ENCODE assay signal across 15 cellular contexts in genomic region chr7:50399206-50399605, GRCh38. TPM values are rescaled to one million over a fixed set of nuclear protein-coding genes. Genes with fewer than 3 reads are reported as not detected.
DNase-seq lines count a peak whose midpoint lies in the region; ATAC-seq, FAIRE-seq and TF ChIP-seq lines count a peak whose summit lies in the region.
"Had no signal": no experiment of that assay in that cellular context is flagged by ENCODE, and none has a peak within 500 bp of the region (broad histone marks: within the 10 kb centered on the region; RNA-seq: fewer than 3 reads in every experiment).

No MANE protein-coding gene starts in this region.

- TF ChIP-seq POLR2A in GM12891 (IDR thresholded peaks at IDR 0.05; ENCODE audit: low read depth, low read length), result no peak

- peaks cover 41% of the 10 kb centered on the region for H3K36me3 ChIP-seq in CD8-positive, alpha-beta T cell (ENCODE audit: insufficient read depth, low read length)
- H3K36me3 ChIP-seq in Karpas-422 (ENCODE audit: insufficient read depth, low read length), result peaks cover 45% of the 10 kb centered on the region; the same call in 1 of the 2 replicates

- FAIRE-seq in A204.1 (lab: Jason Lieb, UNC) (peak; percentile 92), GM12891 (lab: Jason Lieb, UNC) (no peak)

- no peak for ATAC-seq in CD8-positive, alpha-beta T cell
- no peak for ATAC-seq in memory B cell (ENCODE audit: low read depth)
- ATAC-seq: Right ventricle myocardium inferior had no signal

- no peaks in the 10 kb centered on the region for H3K27me3 Mint-ChIP-seq in CD8-positive, alpha-beta T cell (ENCODE audit: low read depth)
- H3K27me3 Mint-ChIP-seq in activated naive CD8-positive, alpha-beta T cell, result no peaks in the 10 kb centered on the region
- H3K27me3 Mint-ChIP-seq in memory B cell, result no peaks in the 10 kb centered on the region

- H3K79me2 ChIP-seq in Karpas-422 (ENCODE audit: low read length), result peaks cover 17% of the 10 kb centered on the region; the same call in 1 of the 2 replicates

- peaks cover 46% of the 10 kb centered on the region for H3K4me1 ChIP-seq in CD8-positive, alpha-beta T cell (ENCODE audit: insufficient read depth, low read length)
- peaks cover 19% of the 10 kb centered on the region for H3K4me1 ChIP-seq in Karpas-422 (ENCODE audit: low read length)

- no peak overlapping the region for H3K4me3 ChIP-seq in CD8-positive, alpha-beta T cell (ENCODE audit: low read depth, low read length)
- H3K4me3 ChIP-seq in Karpas-422 (ENCODE audit: low read length), result no peak overlapping the region
- H3K4me3 ChIP-seq: PC-9 had no signal

- H4K20me1 ChIP-seq in Karpas-422 (ENCODE audit: insufficient read depth, low read depth, low read length), result 0 out of 2 replicates have a peak, but pooled peaks cover 9% of the 10 kb centered on the region

- no peak overlapping the region for H2AFZ ChIP-seq in Karpas-422 (ENCODE audit: low read length)
- H2AFZ ChIP-seq: PC-9 had no signal

- peaks cover 88% of the 10 kb centered on the region for H3K36me3 Mint-ChIP-seq in CD8-positive, alpha-beta T cell
- H3K36me3 Mint-ChIP-seq in activated naive CD8-positive, alpha-beta T cell, result peaks cover 18% of the 10 kb centered on the region
- peaks cover 57% of the 10 kb centered on the region for H3K36me3 Mint-ChIP-seq in memory B cell

- TF ChIP-seq CTCF in CD8-positive, alpha-beta T cell (IDR thresholded peaks at IDR 0.05), result no peak

- peak overlapping the region; percentile 74 for H3K27ac Mint-ChIP-seq in CD8-positive, alpha-beta T cell
- H3K27ac Mint-ChIP-seq in activated naive CD8-positive, alpha-beta T cell, result peak overlapping the region; percentile 99
- peak overlapping the region; percentile 94 for H3K27ac Mint-ChIP-seq in memory B cell

- H3K9me2 ChIP-seq in Karpas-422 (replicated peaks; ENCODE audit: insufficient read depth, low read length), result no peaks in the 10 kb centered on the region

- POLR2A ChIA-PET in CD8-positive, alpha-beta T cell (lab: Charles Lee), result interaction anchor here (0.8 to 1.6 kb wide), 2 partner anchors 12 to 72 kb away, joined by 3 read pairs; no protein-coding TSS in a partner anchor

- H3K9me3 Mint-ChIP-seq in CD8-positive, alpha-beta T cell, result no peaks in the 10 kb centered on the region
- no peaks in the 10 kb centered on the region for H3K9me3 Mint-ChIP-seq in activated naive CD8-positive, alpha-beta T cell (ENCODE audit: low read depth)
- no peaks in the 10 kb centered on the region for H3K9me3 Mint-ChIP-seq in memory B cell

- H3K9me3 ChIP-seq in CD8-positive, alpha-beta T cell (ENCODE audit: low read length), result no peaks in the 10 kb centered on the region
- no peaks in the 10 kb centered on the region for H3K9me3 ChIP-seq in Karpas-422 (ENCODE audit: low read length)

- no peaks in the 10 kb centered on the region for H3K27me3 ChIP-seq in CD8-positive, alpha-beta T cell (ENCODE audit: insufficient read depth, low read length)
- no peaks in the 10 kb centered on the region for H3K27me3 ChIP-seq in Karpas-422 (ENCODE audit: low read length)

- H3K4me3 Mint-ChIP-seq in CD8-positive, alpha-beta T cell, result no peak overlapping the region
- H3K4me3 Mint-ChIP-seq in activated naive CD8-positive, alpha-beta T cell, result no peak overlapping the region
- no peak overlapping the region for H3K4me3 Mint-ChIP-seq in memory B cell

- no peak overlapping the region for H3K4me2 ChIP-seq in Karpas-422 (ENCODE audit: low read depth, low read length, poor library complexity, severe bottlenecking)
- H3K4me2 ChIP-seq: PC-9 had no signal

- peaks cover 74% of the 10 kb centered on the region for H3K4me1 Mint-ChIP-seq in CD8-positive, alpha-beta T cell (ENCODE audit: low read depth)
- peaks cover 79% of the 10 kb centered on the region for H3K4me1 Mint-ChIP-seq in activated naive CD8-positive, alpha-beta T cell (ENCODE audit: low read depth)
- peaks cover 47% of the 10 kb centered on the region for H3K4me1 Mint-ChIP-seq in memory B cell

- CTCF ChIA-PET in CD8-positive, alpha-beta T cell (lab: Charles Lee), result interaction anchor here (1.0 to 7.3 kb wide), 5 partner anchors 12 to 193 kb away, joined by 3 to 38 read pairs (median 4); no protein-coding TSS in a partner anchor

- H3K27ac ChIP-seq in CD8-positive, alpha-beta T cell (ENCODE audit: low read depth, low read length), result no peak overlapping the region
- no peak overlapping the region for H3K27ac ChIP-seq in Karpas-422 (ENCODE audit: low read length)
- H3K27ac ChIP-seq: PC-9 had no signal

- no peak overlapping the region for H3K9ac ChIP-seq in Karpas-422 (ENCODE audit: low read length)

- no peak for DNase-seq in CD8-positive, alpha-beta T cell
- DNase-seq in memory B cell (ENCODE audit: low spot score in 2 of 2), result no peak
- DNase-seq in Karpas-422, result no peak
- no peak for DNase-seq in NCI-H146 treated with DMSO at 0.1 percent for 48 hours (lab: John Stamatoyannopoulos, UW; ENCODE audit: unreplicated experiment)
- no peak for DNase-seq in GM12891 (ENCODE audit: insufficient read length, low spot score)
- DNase-seq: ACHN, GOT3, KBM-7, NCI-H1092, NCI-H1694 treated with DMSO at 0.1 percent for 48 hours, NCI-H446, PC-9 had no signal

- intact Hi-C loops in CD8-positive, alpha-beta T cell (cut with DNase I, micrococcal nuclease), result no loop called here

TF ChIP-seq in GM12891, 5 proteins besides CTCF, POLR2A, EP300 and RAD21:
- TF ChIP-seq POLR2AphosphoS5 (IDR thresholded peaks at IDR 0.05; ENCODE audit: low read depth, low read length) (no peak), TAF1 (IDR thresholded peaks at IDR 0.05; ENCODE audit: low read depth, low read length) (no peak), POU2F2 (IDR thresholded peaks at IDR 0.05; ENCODE audit: low read depth, low read length) (no peak), PAX5 (IDR thresholded peaks at IDR 0.05; ENCODE audit: insufficient read depth, low read length, severe bottlenecking) (no peak), SPI1 (IDR thresholded peaks at IDR 0.05; ENCODE audit: low read depth, low read length) (no peak)

RNA-seq across cellular contexts. Expression of gene FIGNL1, which starts 50.9 kb away (rescaled TPM):
- 10 to 100 TPM; 11.3 to 12.7 TPM for total RNA-seq in CD8-positive, alpha-beta T cell
- total RNA-seq in Karpas-422 (2014; rRNA removed; shearing (Covaris generic); ENCODE audit: low replicate concordance), result 20.9 and 27.8 TPM in 2 replicates
- 9.0 TPM for polyA plus RNA-seq in GM12891 (2012; ENCODE audit: low read depth, missing spikeins)
